15 cellular contexts compared by ENCODE assay signal in genomic region chr9:132988244-132989013, GRCh38. TPM values are rescaled to one million over a fixed set of nuclear protein-coding genes. Genes with fewer than 3 reads are reported as not detected.
DNase-seq lines count a peak whose midpoint lies in the region; ATAC-seq and TF ChIP-seq lines count a peak whose summit lies in the region.
"Had no signal": no experiment of that assay in that cellular context is flagged by ENCODE, and none has a peak within 500 bp of the region (broad histone marks: within the 10 kb centered on the region; RNA-seq: fewer than 3 reads in every experiment).

No MANE protein-coding gene starts in this region.

- ATAC-seq in natural killer cell = no peak
- ATAC-seq in natural killer cell treated with Interleukin-12 subunit alpha and Interleukin-12 subunit beta and Interleukin-15 and Interleukin-18, amount 100 ng/mL, for 72 hours = no peak
- ATAC-seq in stimulated activated memory B cell treated with anti-CD40 and anti-IgM and Interleukin-4, amounts not matched to agents 10 μg/mL and 1 μg/mL and 100 μg/mL, for 72 hours = peak; percentile 4
- ATAC-seq: HCT116 had no signal

- peaks cover 7% of the 10 kb centered on the region for H4K20me1 ChIP-seq in Loucy (ENCODE audit: insufficient read depth, low read length, poor library complexity, severe bottlenecking)

- TF ChIP-seq CTCF in natural killer cell (IDR thresholded peaks at IDR 0.05) = no peak
- no peak for TF ChIP-seq CTCF in Loucy (conservative IDR thresholded peaks at IDR 0.05; ENCODE audit: low read length)
- TF ChIP-seq CTCF in endothelial cell (IDR thresholded peaks at IDR 0.05; ENCODE audit: unreplicated experiment) = no peak
- no peak for TF ChIP-seq CTCF in BE2C (IDR thresholded peaks at IDR 0.05; ENCODE audit: low read depth, low read length)

- H3K27me3 Mint-ChIP-seq in natural killer cell (ENCODE audit: low read depth in 2 of 2) (no peaks in the 10 kb centered on the region), endothelial cell (ENCODE audit: unreplicated experiment) (peaks cover 6% of the 10 kb centered on the region)
- H3K27me3 Mint-ChIP-seq in natural killer cell treated with Interleukin-12 subunit alpha and Interleukin-12 subunit beta and Interleukin-15 and Interleukin-18, amount 100 ng/mL, for 72 hours = no peaks in the 10 kb centered on the region
- H3K27me3 Mint-ChIP-seq in stimulated activated memory B cell treated with anti-CD40 and anti-IgM and Interleukin-4, amounts not matched to agents 10 μg/mL and 1 μg/mL and 100 μg/mL, for 72 hours = peaks cover 91% of the 10 kb centered on the region

- H3K4me1 Mint-ChIP-seq in natural killer cell = peaks cover 65 to 70% of the 10 kb centered on the region in 2 donors
- H3K4me1 Mint-ChIP-seq in natural killer cell treated with Interleukin-12 subunit alpha and Interleukin-12 subunit beta and Interleukin-15 and Interleukin-18, amount 100 ng/mL, for 72 hours (ENCODE audit: low read depth in 2 of 2) = peaks cover 32 to 54% of the 10 kb centered on the region in 2 donors
- peaks cover 21% of the 10 kb centered on the region for H3K4me1 Mint-ChIP-seq in endothelial cell (ENCODE audit: unreplicated experiment)
- no peaks in the 10 kb centered on the region for H3K4me1 Mint-ChIP-seq in stimulated activated memory B cell treated with anti-CD40 and anti-IgM and Interleukin-4, amounts not matched to agents 10 μg/mL and 1 μg/mL and 100 μg/mL, for 72 hours

- H3K9ac ChIP-seq in Loucy (ENCODE audit: low read depth, low read length, poor library complexity, severe bottlenecking) = no peak overlapping the region

- no peak overlapping the region for H2AFZ ChIP-seq in Loucy (ENCODE audit: low read length)

- H3K9me3 Mint-ChIP-seq in natural killer cell (no peaks in the 10 kb centered on the region), endothelial cell (ENCODE audit: unreplicated experiment) (no peaks in the 10 kb centered on the region)
- no peaks in the 10 kb centered on the region for H3K9me3 Mint-ChIP-seq in natural killer cell treated with Interleukin-12 subunit alpha and Interleukin-12 subunit beta and Interleukin-15 and Interleukin-18, amount 100 ng/mL, for 72 hours
- H3K9me3 Mint-ChIP-seq in stimulated activated memory B cell treated with anti-CD40 and anti-IgM and Interleukin-4, amounts not matched to agents 10 μg/mL and 1 μg/mL and 100 μg/mL, for 72 hours = peaks cover 5% of the 10 kb centered on the region
- H3K9me3 Mint-ChIP-seq: CD8-positive, alpha-beta memory T cell had no signal

- no peaks in the 10 kb centered on the region for H3K9me2 ChIP-seq in Loucy (replicated peaks; ENCODE audit: low read depth, low read length)

- peak overlapping the region; percentile 95 for H3K4me2 ChIP-seq in Loucy (ENCODE audit: low read depth, low read length, poor library complexity, severe bottlenecking)

- H3K4me3 Mint-ChIP-seq in natural killer cell = peak overlapping the region; percentile 35
- H3K4me3 Mint-ChIP-seq in natural killer cell treated with Interleukin-12 subunit alpha and Interleukin-12 subunit beta and Interleukin-15 and Interleukin-18, amount 100 ng/mL, for 72 hours = no peak overlapping the region
- no peak overlapping the region for H3K4me3 Mint-ChIP-seq in endothelial cell (ENCODE audit: unreplicated experiment)
- H3K4me3 Mint-ChIP-seq in stimulated activated memory B cell treated with anti-CD40 and anti-IgM and Interleukin-4, amounts not matched to agents 10 μg/mL and 1 μg/mL and 100 μg/mL, for 72 hours = no peak overlapping the region
- H3K4me3 Mint-ChIP-seq: B cell; CD8-positive, alpha-beta memory T cell had no signal

- no peak overlapping the region for H3K4me3 ChIP-seq in Loucy (ENCODE audit: low read length, poor library complexity, severe bottlenecking)
- H3K4me3 ChIP-seq in BE2C (ENCODE audit: low read depth, low read length) = no peak overlapping the region

- intact Hi-C loops in natural killer cell (cut with micrococcal nuclease) = no loop called here

- H3K79me2 ChIP-seq in Loucy (ENCODE audit: insufficient read depth, low read length) = peaks cover 86% of the 10 kb centered on the region

- H3K4me1 ChIP-seq in Loucy (ENCODE audit: insufficient read depth, low read length, poor library complexity, severe bottlenecking) (peaks cover 82% of the 10 kb centered on the region), BE2C (no peaks in the 10 kb centered on the region)

- H3K27ac Mint-ChIP-seq in natural killer cell = peak overlapping the region; percentile 8 to 75
- H3K27ac Mint-ChIP-seq in natural killer cell treated with Interleukin-12 subunit alpha and Interleukin-12 subunit beta and Interleukin-15 and Interleukin-18, amount 100 ng/mL, for 72 hours = no peak overlapping the region
- peak overlapping the region; percentile 36 for H3K27ac Mint-ChIP-seq in endothelial cell (ENCODE audit: unreplicated experiment)
- H3K27ac Mint-ChIP-seq in stimulated activated memory B cell treated with anti-CD40 and anti-IgM and Interleukin-4, amounts not matched to agents 10 μg/mL and 1 μg/mL and 100 μg/mL, for 72 hours = no peak overlapping the region
- H3K27ac Mint-ChIP-seq: B cell had no signal

- H3K27me3 ChIP-seq in Loucy (ENCODE audit: insufficient read depth, low read length, poor library complexity, severe bottlenecking) (no peaks in the 10 kb centered on the region), BE2C (no peaks in the 10 kb centered on the region; the same call in 1 of the 2 replicates)

- peaks cover 37% of the 10 kb centered on the region for H3F3A ChIP-seq in Loucy (ENCODE audit: low read depth)

- H3K9me3 ChIP-seq in Loucy (ENCODE audit: insufficient read depth, low read depth, low read length) (no peaks in the 10 kb centered on the region), BE2C (no peaks in the 10 kb centered on the region)
- H3K9me3 ChIP-seq: Caco-2 had no signal

- DNase-seq in natural killer cell (no peak), endothelial cell (ENCODE audit: low spot score) (no peak), C1 segment of cervical spinal cord (lab: John Stamatoyannopoulos, UW) (no peak), BE2C (no peak), Kasumi-1 (lab: John Stamatoyannopoulos, UW) (no peak)
- no peak for DNase-seq in natural killer cell treated with Interleukin-12 subunit alpha and Interleukin-12 subunit beta and Interleukin-15 and Interleukin-18, amount 100 ng/mL, for 72 hours (ENCODE audit: low spot score)
- DNase-seq: ACHN; Caco-2; CD8-positive, alpha-beta memory T cell; DND-41; GDM1 had no signal

- H3K36me3 Mint-ChIP-seq in natural killer cell (no peaks in the 10 kb centered on the region), endothelial cell (ENCODE audit: low read depth, unreplicated experiment) (no peaks in the 10 kb centered on the region)
- H3K36me3 Mint-ChIP-seq in natural killer cell treated with Interleukin-12 subunit alpha and Interleukin-12 subunit beta and Interleukin-15 and Interleukin-18, amount 100 ng/mL, for 72 hours = no peaks in the 10 kb centered on the region
- no peaks in the 10 kb centered on the region for H3K36me3 Mint-ChIP-seq in stimulated activated memory B cell treated with anti-CD40 and anti-IgM and Interleukin-4, amounts not matched to agents 10 μg/mL and 1 μg/mL and 100 μg/mL, for 72 hours

- peaks cover 64% of the 10 kb centered on the region for H3K36me3 ChIP-seq in Loucy (ENCODE audit: insufficient read depth, low read length)
- no peaks in the 10 kb centered on the region for H3K36me3 ChIP-seq in BE2C

RNA-seq across cellular contexts. Expression of gene GFI1B, which starts 9.9 kb away (rescaled TPM):
- total RNA-seq in natural killer cell (1 to 10 TPM in 2 of 3 donors, under 1 TPM in 1; 0.41 to 3.3 (median 2.8) TPM), endothelial cell (ENCODE audit: unreplicated experiment) (not detected)
- total RNA-seq in natural killer cell treated with Interleukin-12 subunit alpha and Interleukin-12 subunit beta and Interleukin-15 and Interleukin-18, amount 100 ng/mL, for 72 hours = under 1 TPM in 1 of 2 donors, not detected in 1; 0.45 TPM
- not detected for polyA plus RNA-seq in BE2C (2012; ENCODE audit: insufficient read depth, insufficient read length, low read depth)
- total RNA-seq: B cell; CD8-positive, alpha-beta memory T cell had no signal
- polyA plus RNA-seq: CD8-positive, alpha-beta memory T cell had no signal

RNA-seq across cellular contexts. Expression of gene GTF3C5, which starts 42.4 kb away (rescaled TPM):
- total RNA-seq in natural killer cell (10 to 100 TPM; 52.6 to 69.2 (median 60.4) TPM), endothelial cell (ENCODE audit: unreplicated experiment) (71.7 TPM)
- 10 to 100 TPM; 69.2 to 81.4 TPM for total RNA-seq in natural killer cell treated with Interleukin-12 subunit alpha and Interleukin-12 subunit beta and Interleukin-15 and Interleukin-18, amount 100 ng/mL, for 72 hours
- 145 TPM for polyA plus RNA-seq in BE2C (2012; ENCODE audit: insufficient read depth, insufficient read length, low read depth)

RNA-seq across cellular contexts. Expression of gene TSC1, which starts 44.0 kb away (rescaled TPM):
- 10 to 100 TPM; 58.0 to 73.5 (median 63.3) TPM for total RNA-seq in natural killer cell
- 10 to 100 TPM; 37.8 to 45.7 TPM for total RNA-seq in natural killer cell treated with Interleukin-12 subunit alpha and Interleukin-12 subunit beta and Interleukin-15 and Interleukin-18, amount 100 ng/mL, for 72 hours
- total RNA-seq in endothelial cell (ENCODE audit: unreplicated experiment) = 65.3 TPM
- polyA plus RNA-seq in BE2C (2012; ENCODE audit: insufficient read depth, insufficient read length, low read depth) = 19.8 TPM

Comparison
In these comparisons a context has a peak if more than half of its experiments do, and no peak if none do; other contexts are left out.
1. H3K27ac Mint-ChIP-seq: peak in natural killer cell (2 of 2) and endothelial cell (single experiment); none in natural killer cell treated with Interleukin-12 subunit alpha and Interleukin-12 subunit beta and Interleukin-15 and Interleukin-18, amount 100 ng/mL, for 72 hours (0 of 2) and stimulated activated memory B cell treated with anti-CD40 and anti-IgM and Interleukin-4, amounts not matched to agents 10 μg/mL and 1 μg/mL and 100 μg/mL, for 72 hours (single experiment).